ENCODE assay signal across 8 cellular contexts in genomic region chr19:35267818-35268545, GRCh38. TPM values are rescaled to one million over a fixed set of nuclear protein-coding genes. Genes with fewer than 3 reads are reported as not detected.
DNase-seq lines count a peak whose midpoint lies in the region; ATAC-seq and TF ChIP-seq lines count a peak whose summit lies in the region.

No MANE protein-coding gene starts in this region.

- peak overlapping the region; percentile 91 to 97 for H3K27ac ChIP-seq in coronary artery

- peak overlapping the region; percentile 90 for H3K4me3 ChIP-seq in coronary artery

- DNase-seq in NCI-H1417 (lab: John Stamatoyannopoulos, UW) (peak; percentile 74 to 77 (median 77)), NCI-H1417 treated with DMSO at 0.1 percent for 48 hours (lab: John Stamatoyannopoulos, UW) (no peak), NCI-H345 (lab: John Stamatoyannopoulos, UW) (peak; percentile 91), coronary artery (ENCODE audit: low spot score) (peak; percentile 79), left lobe of liver (ENCODE audit: low spot score) (peak; percentile 82)
- DNase-seq in activated CD4-positive, alpha-beta T cell treated with anti-CD3 and anti-CD28 coated beads for 48 hours, result peak; percentile 78
- peak; percentile 57 for DNase-seq in stimulated activated CD4-positive, alpha-beta T cell treated with anti-CD3 and anti-CD28 coated beads, Interleukin-2, amount 100 ng/mL, for 4 hours (ENCODE audit: low read depth)

- no peak for TF ChIP-seq CTCF in coronary artery (IDR thresholded peaks at IDR 0.05)

- ATAC-seq in HG02970 (IDR thresholded peaks at IDR 0.05; ENCODE audit: low FRiP score, unreplicated experiment), result peak; percentile 44
- ATAC-seq in left lobe of liver, result peak; percentile 53

RNA-seq across cellular contexts. Expression of gene USF2, which starts 0.8 kb away (rescaled TPM):
- 91.7 TPM for total RNA-seq in left lobe of liver

RNA-seq across cellular contexts. Expression of gene HAMP, which starts 14.3 kb away (rescaled TPM):
- total RNA-seq in left lobe of liver, result 37.2 TPM

RNA-seq across cellular contexts. Expression of gene LSR, which starts 19.2 kb away (rescaled TPM):
- 103 TPM for total RNA-seq in left lobe of liver

RNA-seq across cellular contexts. Expression of gene MAG, which starts 24.0 kb away (rescaled TPM):
- 0.81 TPM for total RNA-seq in left lobe of liver

RNA-seq across cellular contexts. Expression of gene FAM187B, which starts 39.4 kb away (rescaled TPM):
- not detected for total RNA-seq in left lobe of liver
